ENCODE assay signal across 9 cellular contexts in genomic region chr15:52730163-52730562, GRCh38. TPM values are rescaled to one million over a fixed set of nuclear protein-coding genes. Genes with fewer than 3 reads are reported as not detected.
DNase-seq lines count a peak whose midpoint lies in the region; ATAC-seq and TF ChIP-seq lines count a peak whose summit lies in the region.
"Had no signal": no experiment of that assay in that cellular context is flagged by ENCODE, and none has a peak within 500 bp of the region (broad histone marks: within the 10 kb centered on the region; RNA-seq: fewer than 3 reads in every experiment).

No MANE protein-coding gene starts in this region.

- no peaks in the 10 kb centered on the region for H3K9me3 ChIP-seq in heart left ventricle

- no peaks in the 10 kb centered on the region for H3K27me3 ChIP-seq in heart left ventricle

- no peak overlapping the region for H3K4me3 ChIP-seq in heart left ventricle

- ATAC-seq in omental fat pad (ENCODE audit: low FRiP score) (peak; percentile 42), heart left ventricle (no peak)

- H3K4me1 Mint-ChIP-seq in activated T-helper 1 cell treated with anti-CD3 and anti-CD28 coated beads, Interleukin-12 subunit alpha, Interleukin-12 subunit beta, Interleukin-2, Interleukin-4 antibody, amounts not matched to agents 30 ng/mL and 10 ng/mL and 1 ng/mL, durations not matched to agents 14 hours and 24 hours and 36 hours (ENCODE audit: low read depth), result peaks cover 48% of the 10 kb centered on the region

- peaks cover 2% of the 10 kb centered on the region for H3K36me3 Mint-ChIP-seq in activated T-helper 1 cell treated with anti-CD3 and anti-CD28 coated beads, Interleukin-12 subunit alpha, Interleukin-12 subunit beta, Interleukin-2, Interleukin-4 antibody, amounts not matched to agents 30 ng/mL and 10 ng/mL and 1 ng/mL, durations not matched to agents 14 hours and 24 hours and 36 hours (ENCODE audit: low read depth)

- no peak for TF ChIP-seq CTCF in omental fat pad (IDR thresholded peaks at IDR 0.05)
- no peak for TF ChIP-seq CTCF in heart left ventricle (IDR thresholded peaks at IDR 0.05)

- H3K9me3 Mint-ChIP-seq in activated T-helper 1 cell treated with anti-CD3 and anti-CD28 coated beads, Interleukin-12 subunit alpha, Interleukin-12 subunit beta, Interleukin-2, Interleukin-4 antibody, amounts not matched to agents 30 ng/mL and 10 ng/mL and 1 ng/mL, durations not matched to agents 14 hours and 24 hours and 36 hours, result no peaks in the 10 kb centered on the region
- H3K9me3 Mint-ChIP-seq: dendritic cell treated with granulocyte-macrophage colony-stimulating factor and Interleukin-4, amounts not matched to agents 40 ng/mL and 50 ng/mL, for 4 days had no signal

- no peaks in the 10 kb centered on the region for H3K36me3 ChIP-seq in heart left ventricle

- no peak overlapping the region for H3K27ac ChIP-seq in heart left ventricle

- no peak overlapping the region for H3K4me3 Mint-ChIP-seq in activated T-helper 1 cell treated with anti-CD3 and anti-CD28 coated beads, Interleukin-12 subunit alpha, Interleukin-12 subunit beta, Interleukin-2, Interleukin-4 antibody, amounts not matched to agents 30 ng/mL and 10 ng/mL and 1 ng/mL, durations not matched to agents 14 hours and 24 hours and 36 hours
- H3K4me3 Mint-ChIP-seq: dendritic cell treated with granulocyte-macrophage colony-stimulating factor and Interleukin-4, amounts not matched to agents 40 ng/mL and 50 ng/mL, for 4 days had no signal

- H3K27me3 Mint-ChIP-seq in activated T-helper 1 cell treated with anti-CD3 and anti-CD28 coated beads, Interleukin-12 subunit alpha, Interleukin-12 subunit beta, Interleukin-2, Interleukin-4 antibody, amounts not matched to agents 30 ng/mL and 10 ng/mL and 1 ng/mL, durations not matched to agents 14 hours and 24 hours and 36 hours (ENCODE audit: insufficient read depth), result peaks cover 4% of the 10 kb centered on the region

- WGBS in heart left ventricle, 4 donors, result 49 to 58% (median 54%) methylated on average over 4 of the region's 4 CpGs

- intact Hi-C loops in activated T-helper 1 cell treated with anti-CD3 and anti-CD28 coated beads, Interleukin-12 subunit alpha, Interleukin-12 subunit beta, Interleukin-2, Interleukin-4 antibody, amounts not matched to agents 30 ng/mL and 10 ng/mL and 1 ng/mL, durations not matched to agents 14 hours and 24 hours and 36 hours (cut with micrococcal nuclease), result loop anchor here (10.0 kb wide), 1 partner anchor 265 kb away; no protein-coding TSS in a partner anchor
- intact Hi-C loops in heart left ventricle (cut with DNase I), result loop anchor here (5.0 to 10.0 kb wide), 10 partner anchors 45 to 405 kb away; partner anchors contain the start of gene ATOSA (in 4 of the 10)

- TF ChIP-seq POLR2A in heart left ventricle (IDR thresholded peaks at IDR 0.05), result no peak

- peaks cover 0 to 32% (median 10%) of the 10 kb centered on the region in 12 donors for H3K4me1 ChIP-seq in heart left ventricle

- DNase-seq in stimulated activated CD4-positive, alpha-beta T cell treated with anti-CD3 and anti-CD28 coated beads, Interleukin-15, amount 100 ng/mL, for 24 hours, result peak; percentile 21
- no peak for DNase-seq in stimulated activated CD4-positive, alpha-beta T cell treated with anti-CD3 and anti-CD28 coated beads, Interleukin-2, amount 100 ng/mL, for 48 hours
- DNase-seq in HPDE6-E6E7 (ENCODE audit: extremely low spot score) (peak; percentile 28), omental fat pad (ENCODE audit: low spot score) (no peak), OCI-M2 (lab: John Stamatoyannopoulos, UW; ENCODE audit: unreplicated experiment) (no peak), heart left ventricle (no peak), ureter (ENCODE audit: low spot score) (no peak)
- DNase-seq in activated T-helper 1 cell treated with anti-CD3 and anti-CD28 coated beads, Interleukin-12 subunit alpha, Interleukin-12 subunit beta, Interleukin-2, Interleukin-4 antibody, amounts not matched to agents 30 ng/mL and 10 ng/mL and 1 ng/mL, durations not matched to agents 14 hours and 24 hours and 36 hours (ENCODE audit: low spot score), result no peak

- peak overlapping the region; percentile 76 for H3K27ac Mint-ChIP-seq in activated T-helper 1 cell treated with anti-CD3 and anti-CD28 coated beads, Interleukin-12 subunit alpha, Interleukin-12 subunit beta, Interleukin-2, Interleukin-4 antibody, amounts not matched to agents 30 ng/mL and 10 ng/mL and 1 ng/mL, durations not matched to agents 14 hours and 24 hours and 36 hours
- H3K27ac Mint-ChIP-seq: dendritic cell treated with granulocyte-macrophage colony-stimulating factor and Interleukin-4, amounts not matched to agents 40 ng/mL and 50 ng/mL, for 4 days had no signal

RNA-seq across cellular contexts. Expression of gene ATOSA, which starts 51.0 kb away (rescaled TPM):
- 14.8 and 16.5 TPM in 2 replicates for total RNA-seq in activated T-helper 1 cell treated with anti-CD3 and anti-CD28 coated beads, Interleukin-12 subunit alpha, Interleukin-12 subunit beta, Interleukin-2, Interleukin-4 antibody, amounts not matched to agents 30 ng/mL and 10 ng/mL and 1 ng/mL, durations not matched to agents 14 hours and 24 hours and 36 hours
- 100 to 1,000 TPM in 1 of 4 donors, 10 to 100 TPM in 3; 43.4 to 123 (median 72.2) TPM for total RNA-seq in omental fat pad
- 10 to 100 TPM; 21.3 to 51.5 (median 29.8) TPM for total RNA-seq in heart left ventricle
- polyA plus RNA-seq in heart left ventricle, result 10 to 100 TPM; 12.2 to 42.7 TPM
- total RNA-seq in ureter, result 63.5 TPM

RNA-seq across cellular contexts. Expression of gene ONECUT1, which starts 60.0 kb away (rescaled TPM):
- not detected in 2 replicates for total RNA-seq in activated T-helper 1 cell treated with anti-CD3 and anti-CD28 coated beads, Interleukin-12 subunit alpha, Interleukin-12 subunit beta, Interleukin-2, Interleukin-4 antibody, amounts not matched to agents 30 ng/mL and 10 ng/mL and 1 ng/mL, durations not matched to agents 14 hours and 24 hours and 36 hours
- total RNA-seq in omental fat pad, result under 1 TPM in 1 of 4 donors, not detected in 3; 0.38 TPM
- total RNA-seq in heart left ventricle, result not detected
- not detected for polyA plus RNA-seq in heart left ventricle
- total RNA-seq in ureter, result not detected

Comparison
In these comparisons a context has a peak if more than half of its experiments do, and no peak if none do; other contexts are left out.
1. DNase-seq: peak in stimulated activated CD4-positive, alpha-beta T cell treated with anti-CD3 and anti-CD28 coated beads, Interleukin-15, amount 100 ng/mL, for 24 hours (single experiment) and HPDE6-E6E7 (single experiment); none in stimulated activated CD4-positive, alpha-beta T cell treated with anti-CD3 and anti-CD28 coated beads, Interleukin-2, amount 100 ng/mL, for 48 hours (0 of 2), activated T-helper 1 cell treated with anti-CD3 and anti-CD28 coated beads, Interleukin-12 subunit alpha, Interleukin-12 subunit beta, Interleukin-2, Interleukin-4 antibody, amounts not matched to agents 30 ng/mL and 10 ng/mL and 1 ng/mL, durations not matched to agents 14 hours and 24 hours and 36 hours (single experiment), omental fat pad (single experiment), OCI-M2 (single experiment), heart left ventricle (0 of 5) and ureter (single experiment).